2 cellular contexts compared by ENCODE assay signal in the genomic region with DNA sequence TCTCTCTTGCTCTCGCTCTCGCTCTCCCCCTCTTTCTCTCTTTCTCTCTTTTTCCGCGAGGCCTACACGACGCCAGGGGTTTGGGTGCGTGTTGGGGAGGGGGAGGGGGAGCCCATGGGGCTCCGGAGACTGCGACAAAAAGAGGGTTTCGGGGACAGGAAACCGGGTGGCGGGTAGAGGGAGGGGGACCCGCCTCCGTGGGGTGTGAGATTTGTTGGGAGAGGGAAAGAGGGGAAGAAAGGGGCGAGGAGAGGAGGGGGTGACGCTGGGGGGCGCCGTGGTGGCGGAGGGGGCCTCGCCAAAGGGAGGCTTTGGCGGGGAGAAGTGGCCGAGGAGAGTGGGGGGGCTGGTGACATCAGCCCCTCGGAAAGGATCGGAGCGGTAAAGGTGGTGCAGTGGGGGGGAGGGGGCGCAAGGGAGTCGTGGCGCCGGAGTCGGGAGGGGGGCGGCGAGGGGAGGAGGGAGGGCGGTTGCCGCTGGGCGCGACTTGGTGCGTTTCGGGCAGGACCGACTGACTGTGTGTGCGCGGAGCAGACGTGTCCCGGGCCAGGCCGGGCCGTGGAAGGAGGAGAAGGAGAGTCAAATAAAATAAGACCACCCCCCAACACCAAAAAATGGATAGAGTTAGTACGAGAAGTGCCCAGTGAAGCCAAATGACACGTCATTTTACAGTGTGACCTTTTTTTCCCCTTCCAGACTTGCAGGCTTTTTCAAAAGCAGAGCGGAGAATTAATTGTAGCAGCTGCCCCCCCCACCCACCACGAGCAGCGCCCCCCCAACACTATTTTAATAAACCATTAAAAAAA.
A peak's percentile ranks its signal among the peaks of the same experiment; 100 is the strongest.
TF ChIP-seq lines count a peak whose summit lies in the region.

No MANE protein-coding gene starts in this region.

TF ChIP-seq in HCT116, 20 proteins besides CTCF, POLR2A, EP300 and RAD21:
- no peak for TF ChIP-seq FOSL1 (IDR thresholded peaks at IDR 0.05; ENCODE audit: low read depth)
- TF ChIP-seq EZH2 (IDR thresholded peaks at IDR 0.05) = no peak
- TF ChIP-seq SRF (IDR thresholded peaks at IDR 0.05; ENCODE audit: low read depth) = no peak
- TF ChIP-seq JUND (IDR thresholded peaks at IDR 0.05) = no peak
- TF ChIP-seq YY1 (IDR thresholded peaks at IDR 0.05; ENCODE audit: extremely low read depth, insufficient replicate concordance, low read depth, low read length) = no peak
- TF ChIP-seq, protein P1, sequence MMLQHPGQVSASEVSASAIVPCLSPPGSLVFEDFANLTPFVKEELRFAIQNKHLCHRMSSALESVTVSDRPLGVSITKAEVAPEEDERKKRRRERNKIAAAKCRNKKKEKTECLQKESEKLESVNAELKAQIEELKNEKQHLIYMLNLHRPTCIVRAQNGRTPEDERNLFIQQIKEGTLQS (IDR thresholded peaks at IDR 0.05) = no peak
- 0 out of 2 replicates have a peak, but pooled peaks have one; percentile 15 for TF ChIP-seq POLR2AphosphoS5 (IDR thresholded peaks at IDR 0.05; ENCODE audit: low read depth, low read length)
- TF ChIP-seq TCF7L2 (IDR thresholded peaks at IDR 0.05; ENCODE audit: borderline replicate concordance, extremely low read depth, insufficient read depth, insufficient read length) = no peak
- TF ChIP-seq EZH2phosphoT487 (IDR thresholded peaks at IDR 0.05; ENCODE audit: borderline replicate concordance) = no peak
- TF ChIP-seq, protein P2, sequence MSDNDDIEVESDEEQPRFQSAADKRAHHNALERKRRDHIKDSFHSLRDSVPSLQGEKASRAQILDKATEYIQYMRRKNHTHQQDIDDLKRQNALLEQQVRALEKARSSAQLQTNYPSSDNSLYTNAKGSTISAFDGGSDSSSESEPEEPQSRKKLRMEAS (IDR thresholded peaks at IDR 0.05) = no peak; the same call in 1 of the 2 replicates
- TF ChIP-seq ELF1 (IDR thresholded peaks at IDR 0.05; ENCODE audit: borderline replicate concordance, low read depth) = no peak
- TF ChIP-seq ZFX (IDR thresholded peaks at IDR 0.05) = peak; percentile 70
- TF ChIP-seq, protein P3, sequence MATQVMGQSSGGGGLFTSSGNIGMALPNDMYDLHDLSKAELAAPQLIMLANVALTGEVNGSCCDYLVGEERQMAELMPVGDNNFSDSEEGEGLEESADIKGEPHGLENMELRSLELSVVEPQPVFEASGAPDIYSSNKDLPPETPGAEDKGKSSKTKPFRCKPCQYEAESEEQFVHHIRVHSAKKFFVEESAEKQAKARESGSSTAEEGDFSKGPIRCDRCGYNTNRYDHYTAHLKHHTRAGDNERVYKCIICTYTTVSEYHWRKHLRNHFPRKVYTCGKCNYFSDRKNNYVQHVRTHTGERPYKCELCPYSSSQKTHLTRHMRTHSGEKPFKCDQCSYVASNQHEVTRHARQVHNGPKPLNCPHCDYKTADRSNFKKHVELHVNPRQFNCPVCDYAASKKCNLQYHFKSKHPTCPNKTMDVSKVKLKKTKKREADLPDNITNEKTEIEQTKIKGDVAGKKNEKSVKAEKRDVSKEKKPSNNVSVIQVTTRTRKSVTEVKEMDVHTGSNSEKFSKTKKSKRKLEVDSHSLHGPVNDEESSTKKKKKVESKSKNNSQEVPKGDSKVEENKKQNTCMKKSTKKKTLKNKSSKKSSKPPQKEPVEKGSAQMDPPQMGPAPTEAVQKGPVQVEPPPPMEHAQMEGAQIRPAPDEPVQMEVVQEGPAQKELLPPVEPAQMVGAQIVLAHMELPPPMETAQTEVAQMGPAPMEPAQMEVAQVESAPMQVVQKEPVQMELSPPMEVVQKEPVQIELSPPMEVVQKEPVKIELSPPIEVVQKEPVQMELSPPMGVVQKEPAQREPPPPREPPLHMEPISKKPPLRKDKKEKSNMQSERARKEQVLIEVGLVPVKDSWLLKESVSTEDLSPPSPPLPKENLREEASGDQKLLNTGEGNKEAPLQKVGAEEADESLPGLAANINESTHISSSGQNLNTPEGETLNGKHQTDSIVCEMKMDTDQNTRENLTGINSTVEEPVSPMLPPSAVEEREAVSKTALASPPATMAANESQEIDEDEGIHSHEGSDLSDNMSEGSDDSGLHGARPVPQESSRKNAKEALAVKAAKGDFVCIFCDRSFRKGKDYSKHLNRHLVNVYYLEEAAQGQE (IDR thresholded peaks at IDR 0.05; ENCODE audit: low read depth) = no peak
- TF ChIP-seq CEBPB (IDR thresholded peaks at IDR 0.05; ENCODE audit: low read depth) = no peak
- no peak for TF ChIP-seq SP1 (IDR thresholded peaks at IDR 0.05; ENCODE audit: low read depth)

TF ChIP-seq in HepG2, 621 proteins besides CTCF, POLR2A, EP300 and RAD21 (continues in another document):
- TF ChIP-seq, protein P4, sequence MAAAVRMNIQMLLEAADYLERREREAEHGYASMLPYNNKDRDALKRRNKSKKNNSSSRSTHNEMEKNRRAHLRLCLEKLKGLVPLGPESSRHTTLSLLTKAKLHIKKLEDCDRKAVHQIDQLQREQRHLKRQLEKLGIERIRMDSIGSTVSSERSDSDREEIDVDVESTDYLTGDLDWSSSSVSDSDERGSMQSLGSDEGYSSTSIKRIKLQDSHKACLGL (CRISPR knock-in tag; IDR thresholded peaks at IDR 0.05) = peak; percentile 62; the same call in 1 of the 2 replicates
- TF ChIP-seq, protein P5, sequence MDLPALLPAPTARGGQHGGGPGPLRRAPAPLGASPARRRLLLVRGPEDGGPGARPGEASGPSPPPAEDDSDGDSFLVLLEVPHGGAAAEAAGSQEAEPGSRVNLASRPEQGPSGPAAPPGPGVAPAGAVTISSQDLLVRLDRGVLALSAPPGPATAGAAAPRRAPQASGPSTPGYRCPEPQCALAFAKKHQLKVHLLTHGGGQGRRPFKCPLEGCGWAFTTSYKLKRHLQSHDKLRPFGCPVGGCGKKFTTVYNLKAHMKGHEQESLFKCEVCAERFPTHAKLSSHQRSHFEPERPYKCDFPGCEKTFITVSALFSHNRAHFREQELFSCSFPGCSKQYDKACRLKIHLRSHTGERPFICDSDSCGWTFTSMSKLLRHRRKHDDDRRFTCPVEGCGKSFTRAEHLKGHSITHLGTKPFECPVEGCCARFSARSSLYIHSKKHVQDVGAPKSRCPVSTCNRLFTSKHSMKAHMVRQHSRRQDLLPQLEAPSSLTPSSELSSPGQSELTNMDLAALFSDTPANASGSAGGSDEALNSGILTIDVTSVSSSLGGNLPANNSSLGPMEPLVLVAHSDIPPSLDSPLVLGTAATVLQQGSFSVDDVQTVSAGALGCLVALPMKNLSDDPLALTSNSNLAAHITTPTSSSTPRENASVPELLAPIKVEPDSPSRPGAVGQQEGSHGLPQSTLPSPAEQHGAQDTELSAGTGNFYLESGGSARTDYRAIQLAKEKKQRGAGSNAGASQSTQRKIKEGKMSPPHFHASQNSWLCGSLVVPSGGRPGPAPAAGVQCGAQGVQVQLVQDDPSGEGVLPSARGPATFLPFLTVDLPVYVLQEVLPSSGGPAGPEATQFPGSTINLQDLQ (CRISPR knock-in tag; IDR thresholded peaks at IDR 0.05) = no peak
- TF ChIP-seq MED13 (CRISPR knock-in tag; IDR thresholded peaks at IDR 0.05) (0 out of 2 replicates have a peak, but pooled peaks have one; percentile 51), TEAD3 (CRISPR knock-in tag; optimal IDR thresholded peaks at IDR 0.05; ENCODE audit: borderline replicate concordance) (peak; percentile 6), ATF2 (CRISPR knock-in tag; IDR thresholded peaks at IDR 0.05) (0 out of 2 replicates have a peak, but pooled peaks have one; percentile 38), ZFX (CRISPR knock-in tag; IDR thresholded peaks at IDR 0.05; ENCODE audit: low read depth) (peak; percentile 74; the same call in 1 of the 2 replicates), KLF16 (CRISPR knock-in tag; IDR thresholded peaks at IDR 0.05) (peak in 1 of 2 experiments; percentile 73; a peak in 1 of 4 replicates), TARDBP (CRISPR knock-in tag; IDR thresholded peaks at IDR 0.05) (no peak), PATZ1 (CRISPR knock-in tag; IDR thresholded peaks at IDR 0.05) (peak; percentile 96), ZNF878 (CRISPR knock-in tag; IDR thresholded peaks at IDR 0.05) (no peak), POGZ (CRISPR knock-in tag; IDR thresholded peaks at IDR 0.05) (peak; percentile 54), ASH2L (IDR thresholded peaks at IDR 0.05; ENCODE audit: insufficient read length, low read depth, low read length) (peak; percentile 94), CHD2 (IDR thresholded peaks at IDR 0.05; ENCODE audit: low read depth, low read length) (peak; percentile 47; the same call in 1 of the 2 replicates), ZNF549 (CRISPR knock-in tag; IDR thresholded peaks at IDR 0.05) (no peak), ZNF350 (CRISPR knock-in tag; IDR thresholded peaks at IDR 0.05; ENCODE audit: borderline replicate concordance, low read depth) (peak; percentile 18; the same call in 1 of the 2 replicates), ARID4A (CRISPR knock-in tag; IDR thresholded peaks at IDR 0.05; ENCODE audit: borderline replicate concordance) (peak; percentile 54; the same call in 1 of the 2 replicates), HNRNPLL (IDR thresholded peaks at IDR 0.05; ENCODE audit: low read depth, low read length, poor library complexity, severe bottlenecking) (peak; percentile 14), ZFP62 (CRISPR knock-in tag; IDR thresholded peaks at IDR 0.05) (no peak), ZKSCAN1 (IDR thresholded peaks at IDR 0.05; ENCODE audit: low read length) (peak; percentile 63; the same call in 1 of the 2 replicates), MLLT10 (CRISPR knock-in tag; IDR thresholded peaks at IDR 0.05) (no peak), SP5 (CRISPR knock-in tag; IDR thresholded peaks at IDR 0.05; ENCODE audit: borderline replicate concordance, low read depth) (peak; percentile 12; the same call in 1 of the 2 replicates), ZNF776 (CRISPR knock-in tag; IDR thresholded peaks at IDR 0.05) (0 out of 2 replicates have a peak, but pooled peaks have one; percentile 47)
- TF ChIP-seq, protein P6, sequence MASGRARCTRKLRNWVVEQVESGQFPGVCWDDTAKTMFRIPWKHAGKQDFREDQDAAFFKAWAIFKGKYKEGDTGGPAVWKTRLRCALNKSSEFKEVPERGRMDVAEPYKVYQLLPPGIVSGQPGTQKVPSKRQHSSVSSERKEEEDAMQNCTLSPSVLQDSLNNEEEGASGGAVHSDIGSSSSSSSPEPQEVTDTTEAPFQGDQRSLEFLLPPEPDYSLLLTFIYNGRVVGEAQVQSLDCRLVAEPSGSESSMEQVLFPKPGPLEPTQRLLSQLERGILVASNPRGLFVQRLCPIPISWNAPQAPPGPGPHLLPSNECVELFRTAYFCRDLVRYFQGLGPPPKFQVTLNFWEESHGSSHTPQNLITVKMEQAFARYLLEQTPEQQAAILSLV (CRISPR knock-in tag; IDR thresholded peaks at IDR 0.05; ENCODE audit: borderline replicate concordance) = peak; percentile 58; the same call in 1 of the 2 replicates
- TF ChIP-seq, protein P7, sequence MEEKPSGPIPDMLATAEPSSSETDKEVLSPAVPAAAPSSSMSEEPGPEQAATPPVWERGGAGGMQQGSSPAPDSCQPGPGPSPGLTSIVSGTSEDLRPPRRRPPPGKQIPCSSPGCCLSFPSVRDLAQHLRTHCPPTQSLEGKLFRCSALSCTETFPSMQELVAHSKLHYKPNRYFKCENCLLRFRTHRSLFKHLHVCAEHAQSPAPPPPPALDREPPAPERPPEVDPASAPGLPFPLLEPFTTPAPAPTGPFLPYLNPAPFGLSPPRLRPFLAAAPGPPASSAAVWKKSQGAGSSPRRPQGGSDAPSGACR (CRISPR knock-in tag; IDR thresholded peaks at IDR 0.05) = no peak
